Comparison of ENCODE assay signal across 29 cellular contexts in the genomic region with DNA sequence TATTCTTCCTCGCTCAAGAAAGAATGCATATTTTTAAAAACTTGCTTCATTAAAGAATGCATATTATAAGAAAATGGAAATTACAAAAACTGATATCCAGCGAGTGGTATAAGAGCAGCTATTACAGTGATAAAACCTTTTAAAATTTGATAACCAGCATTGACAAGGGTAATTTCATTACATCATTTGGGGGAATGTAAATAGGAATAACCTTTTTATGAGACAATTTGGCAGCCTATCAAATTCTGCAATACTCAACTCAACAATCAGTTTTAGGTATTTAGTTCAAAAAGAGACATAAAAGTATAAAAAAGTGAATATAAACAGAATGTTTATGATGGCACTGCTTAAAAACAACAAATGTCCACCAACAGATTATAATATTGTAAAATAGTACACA.
"Had no signal": no experiment of that assay in that cellular context is flagged by ENCODE, and none has a peak within 500 bp of the region (broad histone marks: within the 10 kb centered on the region; RNA-seq: fewer than 3 reads in every experiment).

No MANE protein-coding gene starts in this region.

- ATAC-seq: activated CD4-positive, CD25-positive, alpha-beta regulatory T cell treated with anti-CD3 and anti-CD28 coated beads, Interleukin-2, amount 50 U/mL, for 24 hours; activated CD8-positive, alpha-beta T cell treated with anti-CD3 and anti-CD28 coated beads for 36 hours; activated naive CD8-positive, alpha-beta T cell treated with anti-CD3 and anti-CD28 coated beads, Interleukin-2, amount 50 U/mL, for 24 hours; body of pancreas; esophagus mucosa; foreskin keratinocyte; gastrocnemius medialis; heart left ventricle had no signal

- H3K27me3 Mint-ChIP-seq: activated B cell treated with CpG ODN at 0.5 μM for 24 hours; activated CD8-positive, alpha-beta T cell treated with anti-CD3 and anti-CD28 coated beads for 36 hours; activated naive CD4-positive, alpha-beta T cell treated with anti-CD3 and anti-CD28 coated beads, Interleukin-2, amount 50 U/mL, for 24 hours; activated naive CD8-positive, alpha-beta T cell treated with anti-CD3 and anti-CD28 coated beads for 36 hours; activated naive CD8-positive, alpha-beta T cell treated with anti-CD3 and anti-CD28 coated beads, Interleukin-2, amount 50 U/mL, for 24 hours had no signal

- H3K36me3 Mint-ChIP-seq: activated naive CD8-positive, alpha-beta T cell treated with anti-CD3 and anti-CD28 coated beads for 36 hours had no signal

- H3K27me3 ChIP-seq: adrenal gland, body of pancreas, colonic mucosa, foreskin keratinocyte, gastrocnemius medialis, heart left ventricle had no signal

- H3K4me1 ChIP-seq: colonic mucosa had no signal

- H3K9me3 Mint-ChIP-seq: activated B cell treated with CpG ODN at 0.5 μM for 24 hours; activated CD8-positive, alpha-beta T cell treated with anti-CD3 and anti-CD28 coated beads for 36 hours; activated naive CD4-positive, alpha-beta T cell treated with anti-CD3 and anti-CD28 coated beads for 36 hours; activated naive CD4-positive, alpha-beta T cell treated with anti-CD3 and anti-CD28 coated beads, Interleukin-2, amount 50 U/mL, for 24 hours; activated naive CD8-positive, alpha-beta T cell treated with anti-CD3 and anti-CD28 coated beads for 36 hours; activated naive CD8-positive, alpha-beta T cell treated with anti-CD3 and anti-CD28 coated beads, Interleukin-2, amount 50 U/mL, for 24 hours; activated T-helper 1 cell treated with anti-CD3 and anti-CD28 coated beads, Interleukin-12 subunit alpha, Interleukin-12 subunit beta, Interleukin-2, Interleukin-4 antibody, amounts not matched to agents 30 ng/mL and 10 ng/mL and 1 ng/mL, durations not matched to agents 14 hours and 24 hours and 36 hours; activated T-helper 2 cell treated with anti-CD3 and anti-CD28 coated beads, Interferon-gamma antibody, Interleukin-2, Interleukin-4, amounts not matched to agents 10 μg/mL and 5 μg/mL and 100 μg/mL, durations not matched to agents 14 hours and 24 hours and 36 hours had no signal

- DNase-seq: activated B cell treated with CpG ODN at 0.5 μM for 24 hours; activated CD4-positive, alpha-beta T cell treated with anti-CD3 and anti-CD28 coated beads for 48 hours; activated CD4-positive, alpha-beta T cell treated with anti-CD3 and anti-CD28 coated beads, Interleukin-2, amount 50 U/mL, for 1 hour; activated CD4-positive, alpha-beta T cell treated with anti-CD3 and anti-CD28 coated beads, Interleukin-2, amount 50 U/mL, for 48 hours; activated CD8-positive, alpha-beta memory T cell treated with anti-CD3 and anti-CD28 coated beads for 24 hours; activated CD8-positive, alpha-beta T cell treated with anti-CD3 and anti-CD28 coated beads for 36 hours; activated effector memory CD4-positive, alpha-beta T cell treated with anti-CD3 and anti-CD28 coated beads, Interleukin-2, amount 50 U/mL, for 16 hours; activated naive CD4-positive, alpha-beta T cell treated with anti-CD3 and anti-CD28 coated beads for 36 hours; activated naive CD8-positive, alpha-beta T cell treated with anti-CD3 and anti-CD28 coated beads for 36 hours; activated naive CD8-positive, alpha-beta T cell treated with anti-CD3 and anti-CD28 coated beads, Interleukin-2, amount 50 U/mL, for 24 hours; activated T-cell treated with anti-CD3 and anti-CD28 coated beads, Interleukin-2, amount 50 U/mL, for 48 hours; adrenal gland; amygdala; aorta; body of pancreas; caudate nucleus; colonic mucosa; effector CD8-positive, alpha-beta T cell; foreskin keratinocyte; gastrocnemius medialis; glutamatergic neuron; heart left ventricle; T-helper 2 cell; WERI-Rb-1 had no signal

- H3K27ac ChIP-seq: adrenal gland, body of pancreas, colonic mucosa, foreskin keratinocyte, heart left ventricle, WERI-Rb-1 had no signal

- H3K36me3 ChIP-seq: adrenal gland, colonic mucosa, gastrocnemius medialis, WERI-Rb-1 had no signal

- H3K27ac Mint-ChIP-seq: activated B cell treated with CpG ODN at 0.5 μM for 24 hours; activated CD8-positive, alpha-beta T cell treated with anti-CD3 and anti-CD28 coated beads for 36 hours; activated naive CD4-positive, alpha-beta T cell treated with anti-CD3 and anti-CD28 coated beads for 36 hours; activated naive CD4-positive, alpha-beta T cell treated with anti-CD3 and anti-CD28 coated beads, Interleukin-2, amount 50 U/mL, for 24 hours; activated naive CD8-positive, alpha-beta T cell treated with anti-CD3 and anti-CD28 coated beads for 36 hours; activated naive CD8-positive, alpha-beta T cell treated with anti-CD3 and anti-CD28 coated beads, Interleukin-2, amount 50 U/mL, for 24 hours; activated T-helper 1 cell treated with anti-CD3 and anti-CD28 coated beads, Interleukin-12 subunit alpha, Interleukin-12 subunit beta, Interleukin-2, Interleukin-4 antibody, amounts not matched to agents 30 ng/mL and 10 ng/mL and 1 ng/mL, durations not matched to agents 14 hours and 24 hours and 36 hours; activated T-helper 2 cell treated with anti-CD3 and anti-CD28 coated beads, Interferon-gamma antibody, Interleukin-2, Interleukin-4, amounts not matched to agents 10 μg/mL and 5 μg/mL and 100 μg/mL, durations not matched to agents 14 hours and 24 hours and 36 hours had no signal

- H3K4me3 ChIP-seq: adrenal gland, body of pancreas, colonic mucosa, gastrocnemius medialis, heart left ventricle had no signal

- H3K9me3 ChIP-seq: adrenal gland, body of pancreas, colonic mucosa, gastrocnemius medialis, heart left ventricle had no signal

- H3K4me3 Mint-ChIP-seq: activated B cell treated with CpG ODN at 0.5 μM for 24 hours; activated CD8-positive, alpha-beta T cell treated with anti-CD3 and anti-CD28 coated beads for 36 hours; activated naive CD4-positive, alpha-beta T cell treated with anti-CD3 and anti-CD28 coated beads for 36 hours; activated naive CD4-positive, alpha-beta T cell treated with anti-CD3 and anti-CD28 coated beads, Interleukin-2, amount 50 U/mL, for 24 hours; activated naive CD8-positive, alpha-beta T cell treated with anti-CD3 and anti-CD28 coated beads for 36 hours; activated naive CD8-positive, alpha-beta T cell treated with anti-CD3 and anti-CD28 coated beads, Interleukin-2, amount 50 U/mL, for 24 hours; activated T-helper 1 cell treated with anti-CD3 and anti-CD28 coated beads, Interleukin-12 subunit alpha, Interleukin-12 subunit beta, Interleukin-2, Interleukin-4 antibody, amounts not matched to agents 30 ng/mL and 10 ng/mL and 1 ng/mL, durations not matched to agents 14 hours and 24 hours and 36 hours had no signal
